1 cellular context compared by ENCODE assay signal in the genomic region with DNA sequence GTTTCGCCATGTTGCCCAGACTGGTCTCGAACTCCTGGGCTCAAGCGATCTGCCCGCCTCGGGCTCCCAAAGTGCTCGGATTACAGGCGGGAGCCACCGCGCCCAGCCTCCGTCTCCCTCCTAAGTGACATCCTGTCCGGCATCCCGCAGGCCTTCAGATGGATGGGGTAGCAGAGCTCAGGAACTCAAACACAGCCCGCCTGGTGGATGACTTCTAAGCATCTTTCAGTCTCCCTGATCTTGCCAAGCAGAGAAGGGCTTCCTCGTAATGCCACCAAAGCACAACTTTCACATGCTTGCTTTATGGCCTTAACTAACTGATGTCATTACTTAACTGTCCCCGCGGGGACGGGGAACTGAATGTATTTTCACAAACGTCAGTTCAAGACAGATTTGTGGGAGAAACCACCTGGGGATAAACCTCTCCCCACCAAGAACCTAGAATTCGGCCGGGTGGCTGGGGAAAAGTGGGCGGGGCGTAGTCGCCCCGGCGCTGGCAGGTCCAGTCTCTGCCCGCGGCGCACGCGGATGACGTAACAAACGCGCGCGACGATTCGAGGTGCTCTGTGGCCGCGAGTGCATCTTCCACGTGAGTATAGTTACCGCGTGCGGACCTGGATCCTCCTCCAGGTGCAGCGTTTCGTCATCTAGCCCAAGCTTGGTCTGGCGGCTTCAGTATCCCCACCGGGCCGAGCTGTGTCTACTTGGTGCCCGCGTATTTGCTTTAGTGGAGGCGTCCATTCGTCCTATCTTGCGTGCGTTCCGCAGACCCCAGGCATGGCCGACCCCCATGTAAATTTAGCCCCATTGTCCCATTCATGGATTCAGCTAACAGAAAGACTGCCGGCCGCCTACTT.
TF ChIP-seq lines count a peak whose summit lies in the region.

A gene with protein sequence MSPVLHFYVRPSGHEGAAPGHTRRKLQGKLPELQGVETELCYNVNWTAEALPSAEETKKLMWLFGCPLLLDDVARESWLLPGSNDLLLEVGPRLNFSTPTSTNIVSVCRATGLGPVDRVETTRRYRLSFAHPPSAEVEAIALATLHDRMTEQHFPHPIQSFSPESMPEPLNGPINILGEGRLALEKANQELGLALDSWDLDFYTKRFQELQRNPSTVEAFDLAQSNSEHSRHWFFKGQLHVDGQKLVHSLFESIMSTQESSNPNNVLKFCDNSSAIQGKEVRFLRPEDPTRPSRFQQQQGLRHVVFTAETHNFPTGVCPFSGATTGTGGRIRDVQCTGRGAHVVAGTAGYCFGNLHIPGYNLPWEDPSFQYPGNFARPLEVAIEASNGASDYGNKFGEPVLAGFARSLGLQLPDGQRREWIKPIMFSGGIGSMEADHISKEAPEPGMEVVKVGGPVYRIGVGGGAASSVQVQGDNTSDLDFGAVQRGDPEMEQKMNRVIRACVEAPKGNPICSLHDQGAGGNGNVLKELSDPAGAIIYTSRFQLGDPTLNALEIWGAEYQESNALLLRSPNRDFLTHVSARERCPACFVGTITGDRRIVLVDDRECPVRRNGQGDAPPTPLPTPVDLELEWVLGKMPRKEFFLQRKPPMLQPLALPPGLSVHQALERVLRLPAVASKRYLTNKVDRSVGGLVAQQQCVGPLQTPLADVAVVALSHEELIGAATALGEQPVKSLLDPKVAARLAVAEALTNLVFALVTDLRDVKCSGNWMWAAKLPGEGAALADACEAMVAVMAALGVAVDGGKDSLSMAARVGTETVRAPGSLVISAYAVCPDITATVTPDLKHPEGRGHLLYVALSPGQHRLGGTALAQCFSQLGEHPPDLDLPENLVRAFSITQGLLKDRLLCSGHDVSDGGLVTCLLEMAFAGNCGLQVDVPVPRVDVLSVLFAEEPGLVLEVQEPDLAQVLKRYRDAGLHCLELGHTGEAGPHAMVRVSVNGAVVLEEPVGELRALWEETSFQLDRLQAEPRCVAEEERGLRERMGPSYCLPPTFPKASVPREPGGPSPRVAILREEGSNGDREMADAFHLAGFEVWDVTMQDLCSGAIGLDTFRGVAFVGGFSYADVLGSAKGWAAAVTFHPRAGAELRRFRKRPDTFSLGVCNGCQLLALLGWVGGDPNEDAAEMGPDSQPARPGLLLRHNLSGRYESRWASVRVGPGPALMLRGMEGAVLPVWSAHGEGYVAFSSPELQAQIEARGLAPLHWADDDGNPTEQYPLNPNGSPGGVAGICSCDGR (N-terminal part only) (plus strand): TSS at position 539 of the 857 bp plus-strand sequence. CDS start 4,649 bp downstream, outside the sequence.

TF ChIP-seq in HepG2, 621 proteins besides CTCF, POLR2A, EP300 and RAD21 (continued from another document and continues in another):
- TF ChIP-seq, protein P1, sequence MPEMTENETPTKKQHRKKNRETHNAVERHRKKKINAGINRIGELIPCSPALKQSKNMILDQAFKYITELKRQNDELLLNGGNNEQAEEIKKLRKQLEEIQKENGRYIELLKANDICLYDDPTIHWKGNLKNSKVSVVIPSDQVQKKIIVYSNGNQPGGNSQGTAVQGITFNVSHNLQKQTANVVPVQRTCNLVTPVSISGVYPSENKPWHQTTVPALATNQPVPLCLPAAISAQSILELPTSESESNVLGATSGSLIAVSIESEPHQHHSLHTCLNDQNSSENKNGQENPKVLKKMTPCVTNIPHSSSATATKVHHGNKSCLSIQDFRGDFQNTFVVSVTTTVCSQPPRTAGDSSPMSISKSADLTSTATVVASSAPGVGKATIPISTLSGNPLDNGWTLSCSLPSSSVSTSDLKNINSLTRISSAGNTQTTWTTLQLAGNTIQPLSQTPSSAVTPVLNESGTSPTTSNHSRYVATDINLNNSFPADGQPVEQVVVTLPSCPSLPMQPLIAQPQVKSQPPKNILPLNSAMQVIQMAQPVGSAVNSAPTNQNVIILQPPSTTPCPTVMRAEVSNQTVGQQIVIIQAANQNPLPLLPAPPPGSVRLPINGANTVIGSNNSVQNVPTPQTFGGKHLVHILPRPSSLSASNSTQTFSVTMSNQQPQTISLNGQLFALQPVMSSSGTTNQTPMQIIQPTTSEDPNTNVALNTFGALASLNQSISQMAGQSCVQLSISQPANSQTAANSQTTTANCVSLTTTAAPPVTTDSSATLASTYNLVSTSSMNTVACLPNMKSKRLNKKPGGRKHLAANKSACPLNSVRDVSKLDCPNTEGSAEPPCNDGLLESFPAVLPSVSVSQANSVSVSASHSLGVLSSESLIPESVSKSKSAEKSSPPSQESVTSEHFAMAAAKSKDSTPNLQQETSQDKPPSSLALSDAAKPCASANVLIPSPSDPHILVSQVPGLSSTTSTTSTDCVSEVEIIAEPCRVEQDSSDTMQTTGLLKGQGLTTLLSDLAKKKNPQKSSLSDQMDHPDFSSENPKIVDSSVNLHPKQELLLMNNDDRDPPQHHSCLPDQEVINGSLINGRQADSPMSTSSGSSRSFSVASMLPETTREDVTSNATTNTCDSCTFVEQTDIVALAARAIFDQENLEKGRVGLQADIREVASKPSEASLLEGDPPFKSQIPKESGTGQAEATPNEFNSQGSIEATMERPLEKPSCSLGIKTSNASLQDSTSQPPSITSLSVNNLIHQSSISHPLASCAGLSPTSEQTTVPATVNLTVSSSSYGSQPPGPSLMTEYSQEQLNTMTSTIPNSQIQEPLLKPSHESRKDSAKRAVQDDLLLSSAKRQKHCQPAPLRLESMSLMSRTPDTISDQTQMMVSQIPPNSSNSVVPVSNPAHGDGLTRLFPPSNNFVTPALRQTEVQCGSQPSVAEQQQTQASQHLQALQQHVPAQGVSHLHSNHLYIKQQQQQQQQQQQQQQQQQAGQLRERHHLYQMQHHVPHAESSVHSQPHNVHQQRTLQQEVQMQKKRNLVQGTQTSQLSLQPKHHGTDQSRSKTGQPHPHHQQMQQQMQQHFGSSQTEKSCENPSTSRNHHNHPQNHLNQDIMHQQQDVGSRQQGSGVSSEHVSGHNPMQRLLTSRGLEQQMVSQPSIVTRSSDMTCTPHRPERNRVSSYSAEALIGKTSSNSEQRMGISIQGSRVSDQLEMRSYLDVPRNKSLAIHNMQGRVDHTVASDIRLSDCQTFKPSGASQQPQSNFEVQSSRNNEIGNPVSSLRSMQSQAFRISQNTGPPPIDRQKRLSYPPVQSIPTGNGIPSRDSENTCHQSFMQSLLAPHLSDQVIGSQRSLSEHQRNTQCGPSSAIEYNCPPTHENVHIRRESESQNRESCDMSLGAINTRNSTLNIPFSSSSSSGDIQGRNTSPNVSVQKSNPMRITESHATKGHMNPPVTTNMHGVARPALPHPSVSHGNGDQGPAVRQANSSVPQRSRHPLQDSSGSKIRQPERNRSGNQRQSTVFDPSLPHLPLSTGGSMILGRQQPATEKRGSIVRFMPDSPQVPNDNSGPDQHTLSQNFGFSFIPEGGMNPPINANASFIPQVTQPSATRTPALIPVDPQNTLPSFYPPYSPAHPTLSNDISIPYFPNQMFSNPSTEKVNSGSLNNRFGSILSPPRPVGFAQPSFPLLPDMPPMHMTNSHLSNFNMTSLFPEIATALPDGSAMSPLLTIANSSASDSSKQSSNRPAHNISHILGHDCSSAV (CRISPR knock-in tag; IDR thresholded peaks at IDR 0.05; ENCODE audit: borderline replicate concordance) = 0 out of 2 replicates have a peak, but pooled peaks have one; percentile 18
- no peak for TF ChIP-seq KLF11 (CRISPR knock-in tag; IDR thresholded peaks at IDR 0.05)
- TF ChIP-seq, protein P2, sequence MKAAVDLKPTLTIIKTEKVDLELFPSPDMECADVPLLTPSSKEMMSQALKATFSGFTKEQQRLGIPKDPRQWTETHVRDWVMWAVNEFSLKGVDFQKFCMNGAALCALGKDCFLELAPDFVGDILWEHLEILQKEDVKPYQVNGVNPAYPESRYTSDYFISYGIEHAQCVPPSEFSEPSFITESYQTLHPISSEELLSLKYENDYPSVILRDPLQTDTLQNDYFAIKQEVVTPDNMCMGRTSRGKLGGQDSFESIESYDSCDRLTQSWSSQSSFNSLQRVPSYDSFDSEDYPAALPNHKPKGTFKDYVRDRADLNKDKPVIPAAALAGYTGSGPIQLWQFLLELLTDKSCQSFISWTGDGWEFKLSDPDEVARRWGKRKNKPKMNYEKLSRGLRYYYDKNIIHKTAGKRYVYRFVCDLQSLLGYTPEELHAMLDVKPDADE (CRISPR knock-in tag; IDR thresholded peaks at IDR 0.05) = no peak
- TF ChIP-seq HCFC1 (IDR thresholded peaks at IDR 0.05; ENCODE audit: low read depth, low read length) = peak; percentile 71
- peak; percentile 58; the same call in 1 of the 2 replicates for TF ChIP-seq ZNF619 (CRISPR knock-in tag; IDR thresholded peaks at IDR 0.05)
- no peak for TF ChIP-seq RBAK (CRISPR knock-in tag; IDR thresholded peaks at IDR 0.05)
- peak; percentile 99 for TF ChIP-seq CREM (IDR thresholded peaks at IDR 0.05)
- TF ChIP-seq CREM (CRISPR knock-in tag; IDR thresholded peaks at IDR 0.05) = peak; percentile 90
- TF ChIP-seq, protein P3, sequence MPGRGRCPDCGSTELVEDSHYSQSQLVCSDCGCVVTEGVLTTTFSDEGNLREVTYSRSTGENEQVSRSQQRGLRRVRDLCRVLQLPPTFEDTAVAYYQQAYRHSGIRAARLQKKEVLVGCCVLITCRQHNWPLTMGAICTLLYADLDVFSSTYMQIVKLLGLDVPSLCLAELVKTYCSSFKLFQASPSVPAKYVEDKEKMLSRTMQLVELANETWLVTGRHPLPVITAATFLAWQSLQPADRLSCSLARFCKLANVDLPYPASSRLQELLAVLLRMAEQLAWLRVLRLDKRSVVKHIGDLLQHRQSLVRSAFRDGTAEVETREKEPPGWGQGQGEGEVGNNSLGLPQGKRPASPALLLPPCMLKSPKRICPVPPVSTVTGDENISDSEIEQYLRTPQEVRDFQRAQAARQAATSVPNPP (CRISPR knock-in tag; IDR thresholded peaks at IDR 0.05) = 0 out of 2 replicates have a peak, but pooled peaks have one; percentile 63
- peak; percentile 48; the same call in 1 of the 2 replicates for TF ChIP-seq ZNF614 (CRISPR knock-in tag; IDR thresholded peaks at IDR 0.05; ENCODE audit: borderline replicate concordance)
- no peak for TF ChIP-seq ZNF790 (CRISPR knock-in tag; IDR thresholded peaks at IDR 0.05; ENCODE audit: borderline replicate concordance)
- TF ChIP-seq HIVEP1 (CRISPR knock-in tag; IDR thresholded peaks at IDR 0.05) = no peak
- no peak for TF ChIP-seq ZNF878 (CRISPR knock-in tag; IDR thresholded peaks at IDR 0.05)
- no peak for TF ChIP-seq ZSCAN12 (CRISPR knock-in tag; IDR thresholded peaks at IDR 0.05)
- TF ChIP-seq ARNT (IDR thresholded peaks at IDR 0.05) = no peak
- TF ChIP-seq ZNF605 (CRISPR knock-in tag; IDR thresholded peaks at IDR 0.05) = peak; percentile 64
- TF ChIP-seq TGIF2 (CRISPR knock-in tag; IDR thresholded peaks at IDR 0.05) = peak; percentile 25; the same call in 1 of the 2 replicates
- TF ChIP-seq, protein P4, sequence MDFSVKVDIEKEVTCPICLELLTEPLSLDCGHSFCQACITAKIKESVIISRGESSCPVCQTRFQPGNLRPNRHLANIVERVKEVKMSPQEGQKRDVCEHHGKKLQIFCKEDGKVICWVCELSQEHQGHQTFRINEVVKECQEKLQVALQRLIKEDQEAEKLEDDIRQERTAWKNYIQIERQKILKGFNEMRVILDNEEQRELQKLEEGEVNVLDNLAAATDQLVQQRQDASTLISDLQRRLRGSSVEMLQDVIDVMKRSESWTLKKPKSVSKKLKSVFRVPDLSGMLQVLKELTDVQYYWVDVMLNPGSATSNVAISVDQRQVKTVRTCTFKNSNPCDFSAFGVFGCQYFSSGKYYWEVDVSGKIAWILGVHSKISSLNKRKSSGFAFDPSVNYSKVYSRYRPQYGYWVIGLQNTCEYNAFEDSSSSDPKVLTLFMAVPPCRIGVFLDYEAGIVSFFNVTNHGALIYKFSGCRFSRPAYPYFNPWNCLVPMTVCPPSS (IDR thresholded peaks at IDR 0.05) = no peak
- TF ChIP-seq NFKBIZ (CRISPR knock-in tag; IDR thresholded peaks at IDR 0.05) = no peak
- TF ChIP-seq SNAI1 (CRISPR knock-in tag; IDR thresholded peaks at IDR 0.05; ENCODE audit: borderline replicate concordance) = no peak
- TF ChIP-seq ZNF10 (CRISPR knock-in tag; IDR thresholded peaks at IDR 0.05; ENCODE audit: borderline replicate concordance, low read depth) = no peak
- 0 out of 2 replicates have a peak, but pooled peaks have one; percentile 27 for TF ChIP-seq FOXO1 (CRISPR knock-in tag; IDR thresholded peaks at IDR 0.05)
- TF ChIP-seq TARDBP (CRISPR knock-in tag; IDR thresholded peaks at IDR 0.05) = peak; percentile 58
- TF ChIP-seq, protein P5, sequence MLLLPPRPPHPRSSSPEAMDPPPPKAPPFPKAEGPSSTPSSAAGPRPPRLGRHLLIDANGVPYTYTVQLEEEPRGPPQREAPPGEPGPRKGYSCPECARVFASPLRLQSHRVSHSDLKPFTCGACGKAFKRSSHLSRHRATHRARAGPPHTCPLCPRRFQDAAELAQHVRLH (CRISPR knock-in tag; IDR thresholded peaks at IDR 0.05; ENCODE audit: borderline replicate concordance, low read depth) = no peak; the same call in 1 of the 2 replicates
- TF ChIP-seq ZNF773 (CRISPR knock-in tag; IDR thresholded peaks at IDR 0.05; ENCODE audit: borderline replicate concordance) = no peak
- TF ChIP-seq DR1 (CRISPR knock-in tag; IDR thresholded peaks at IDR 0.05) = no peak
- TF ChIP-seq HDAC2 (CRISPR knock-in tag; IDR thresholded peaks at IDR 0.05) = peak; percentile 66
- TF ChIP-seq, protein P6, sequence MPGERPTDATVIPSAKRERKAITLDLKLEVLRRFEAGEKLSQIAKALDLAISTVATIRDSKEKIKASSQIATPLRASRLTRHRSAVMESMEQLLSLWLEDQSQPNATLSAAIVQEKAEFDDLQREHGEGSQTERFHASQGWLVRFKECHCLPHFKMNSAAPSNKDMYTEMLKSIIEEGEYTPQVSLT (CRISPR knock-in tag; IDR thresholded peaks at IDR 0.05; ENCODE audit: borderline replicate concordance, low read depth) = no peak
- TF ChIP-seq, protein P7, sequence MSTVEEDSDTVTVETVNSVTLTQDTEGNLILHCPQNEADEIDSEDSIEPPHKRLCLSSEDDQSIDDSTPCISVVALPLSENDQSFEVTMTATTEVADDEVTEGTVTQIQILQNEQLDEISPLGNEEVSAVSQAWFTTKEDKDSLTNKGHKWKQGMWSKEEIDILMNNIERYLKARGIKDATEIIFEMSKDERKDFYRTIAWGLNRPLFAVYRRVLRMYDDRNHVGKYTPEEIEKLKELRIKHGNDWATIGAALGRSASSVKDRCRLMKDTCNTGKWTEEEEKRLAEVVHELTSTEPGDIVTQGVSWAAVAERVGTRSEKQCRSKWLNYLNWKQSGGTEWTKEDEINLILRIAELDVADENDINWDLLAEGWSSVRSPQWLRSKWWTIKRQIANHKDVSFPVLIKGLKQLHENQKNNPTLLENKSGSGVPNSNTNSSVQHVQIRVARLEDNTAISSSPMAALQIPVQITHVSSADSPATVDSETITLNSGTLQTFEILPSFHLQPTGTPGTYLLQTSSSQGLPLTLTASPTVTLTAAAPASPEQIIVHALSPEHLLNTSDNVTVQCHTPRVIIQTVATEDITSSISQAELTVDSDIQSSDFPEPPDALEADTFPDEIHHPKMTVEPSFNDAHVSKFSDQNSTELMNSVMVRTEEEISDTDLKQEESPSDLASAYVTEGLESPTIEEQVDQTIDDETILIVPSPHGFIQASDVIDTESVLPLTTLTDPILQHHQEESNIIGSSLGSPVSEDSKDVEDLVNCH (CRISPR knock-in tag; IDR thresholded peaks at IDR 0.05) = no peak
- peak; percentile 92 for TF ChIP-seq ATF7 (IDR thresholded peaks at IDR 0.05)
- TF ChIP-seq ATF7 (CRISPR knock-in tag; IDR thresholded peaks at IDR 0.05) = peak; percentile 68; the same call in 1 of the 2 replicates
- TF ChIP-seq ZNF12 (CRISPR knock-in tag; IDR thresholded peaks at IDR 0.05) = no peak
- TF ChIP-seq SALL1 (CRISPR knock-in tag; IDR thresholded peaks at IDR 0.05) = peak; percentile 77
- TF ChIP-seq PAWR (CRISPR knock-in tag; IDR thresholded peaks at IDR 0.05; ENCODE audit: borderline replicate concordance) = no peak
- TF ChIP-seq, protein P8, sequence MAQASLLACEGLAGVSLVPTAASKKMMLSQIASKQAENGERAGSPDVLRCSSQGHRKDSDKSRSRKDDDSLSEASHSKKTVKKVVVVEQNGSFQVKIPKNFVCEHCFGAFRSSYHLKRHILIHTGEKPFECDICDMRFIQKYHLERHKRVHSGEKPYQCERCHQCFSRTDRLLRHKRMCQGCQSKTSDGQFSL (CRISPR knock-in tag; IDR thresholded peaks at IDR 0.05) = no peak
- TF ChIP-seq XBP1 (CRISPR knock-in tag; IDR thresholded peaks at IDR 0.05) = no peak
